ENCODE assay signal across 1 cellular context in the genomic region with DNA sequence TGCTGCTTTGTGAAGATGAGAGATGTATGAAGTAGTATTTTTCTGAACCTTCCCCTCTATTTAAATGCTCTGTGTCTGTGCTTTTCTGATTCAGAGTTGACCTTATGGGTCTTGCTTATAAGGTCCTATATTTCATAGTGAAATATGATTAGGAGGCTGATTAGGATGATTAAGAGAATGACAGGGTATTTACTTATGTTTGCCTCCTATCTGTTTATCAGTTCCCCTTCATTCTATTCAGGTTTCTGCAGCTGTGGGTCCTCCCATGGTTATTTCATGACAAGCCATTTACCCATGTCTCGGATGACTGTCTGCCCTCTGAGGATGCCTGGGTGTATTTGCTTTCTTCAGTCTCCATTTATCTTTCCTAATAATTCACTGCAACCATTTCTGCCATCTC.
TF ChIP-seq lines count a peak whose summit lies in the region.

No MANE protein-coding gene starts in this region.

TF ChIP-seq in WTC11, 78 proteins besides CTCF, POLR2A, EP300 and RAD21 (continued from another document):
- TF ChIP-seq, protein P1, sequence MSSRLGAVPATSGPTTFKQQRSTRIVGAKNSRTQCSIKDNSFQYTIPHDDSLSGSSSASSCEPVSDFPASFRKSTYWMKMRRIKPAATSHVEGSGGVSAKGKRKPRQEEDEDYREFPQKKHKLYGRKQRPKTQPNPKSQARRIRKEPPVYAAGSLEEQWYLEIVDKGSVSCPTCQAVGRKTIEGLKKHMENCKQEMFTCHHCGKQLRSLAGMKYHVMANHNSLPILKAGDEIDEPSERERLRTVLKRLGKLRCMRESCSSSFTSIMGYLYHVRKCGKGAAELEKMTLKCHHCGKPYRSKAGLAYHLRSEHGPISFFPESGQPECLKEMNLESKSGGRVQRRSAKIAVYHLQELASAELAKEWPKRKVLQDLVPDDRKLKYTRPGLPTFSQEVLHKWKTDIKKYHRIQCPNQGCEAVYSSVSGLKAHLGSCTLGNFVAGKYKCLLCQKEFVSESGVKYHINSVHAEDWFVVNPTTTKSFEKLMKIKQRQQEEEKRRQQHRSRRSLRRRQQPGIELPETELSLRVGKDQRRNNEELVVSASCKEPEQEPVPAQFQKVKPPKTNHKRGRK (CRISPR knock-in tag; IDR thresholded peaks at IDR 0.05; ENCODE audit: borderline replicate concordance): no peak
- TF ChIP-seq SOX15 (CRISPR knock-in tag; IDR thresholded peaks at IDR 0.05): no peak
- no peak for TF ChIP-seq ZNF416 (CRISPR knock-in tag; IDR thresholded peaks at IDR 0.05)
- TF ChIP-seq EMX1 (CRISPR knock-in tag; IDR thresholded peaks at IDR 0.05): no peak
- no peak for TF ChIP-seq CREM (CRISPR knock-in tag; IDR thresholded peaks at IDR 0.05)
- no peak for TF ChIP-seq ZNF396 (CRISPR knock-in tag; IDR thresholded peaks at IDR 0.05; ENCODE audit: borderline replicate concordance)
- TF ChIP-seq MYBL2 (CRISPR knock-in tag; IDR thresholded peaks at IDR 0.05): no peak
- no peak for TF ChIP-seq TEAD4 (CRISPR knock-in tag; IDR thresholded peaks at IDR 0.05)
- TF ChIP-seq, protein P2, sequence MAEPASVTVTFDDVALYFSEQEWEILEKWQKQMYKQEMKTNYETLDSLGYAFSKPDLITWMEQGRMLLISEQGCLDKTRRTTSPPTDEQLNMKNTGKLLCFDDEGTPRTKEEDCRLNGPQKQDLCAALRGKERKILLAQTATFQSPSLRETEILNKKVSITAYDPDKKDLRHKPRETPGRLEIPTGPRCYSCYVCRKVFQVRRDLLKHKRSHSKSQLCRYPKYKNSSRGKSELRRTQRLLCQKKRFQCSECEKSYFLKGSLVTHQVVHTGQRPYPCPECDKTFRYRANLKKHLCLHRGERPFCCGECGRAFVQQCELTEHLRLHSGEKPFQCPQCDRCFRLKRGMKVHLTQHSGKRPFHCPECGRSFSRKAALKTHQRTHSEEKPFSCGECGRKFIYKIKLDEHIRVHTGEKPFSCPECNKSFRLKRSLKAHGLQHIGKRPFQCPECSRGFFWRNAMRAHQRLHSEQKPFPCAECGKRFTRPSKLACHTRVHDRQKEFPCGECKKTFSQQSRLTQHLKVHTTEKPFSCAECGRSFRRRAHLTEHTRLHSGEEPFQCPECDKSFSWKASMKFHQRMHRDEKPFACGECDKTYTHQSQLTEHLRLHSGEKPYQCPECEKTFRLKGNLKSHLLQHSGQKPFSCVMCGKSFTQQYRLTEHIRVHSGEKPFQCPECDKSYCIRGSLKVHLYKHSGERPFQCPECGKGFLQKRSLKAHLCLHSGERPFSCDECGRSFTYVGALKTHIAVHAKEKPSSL (CRISPR knock-in tag; conservative IDR thresholded peaks at IDR 0.05): no peak
- TF ChIP-seq, protein P3, sequence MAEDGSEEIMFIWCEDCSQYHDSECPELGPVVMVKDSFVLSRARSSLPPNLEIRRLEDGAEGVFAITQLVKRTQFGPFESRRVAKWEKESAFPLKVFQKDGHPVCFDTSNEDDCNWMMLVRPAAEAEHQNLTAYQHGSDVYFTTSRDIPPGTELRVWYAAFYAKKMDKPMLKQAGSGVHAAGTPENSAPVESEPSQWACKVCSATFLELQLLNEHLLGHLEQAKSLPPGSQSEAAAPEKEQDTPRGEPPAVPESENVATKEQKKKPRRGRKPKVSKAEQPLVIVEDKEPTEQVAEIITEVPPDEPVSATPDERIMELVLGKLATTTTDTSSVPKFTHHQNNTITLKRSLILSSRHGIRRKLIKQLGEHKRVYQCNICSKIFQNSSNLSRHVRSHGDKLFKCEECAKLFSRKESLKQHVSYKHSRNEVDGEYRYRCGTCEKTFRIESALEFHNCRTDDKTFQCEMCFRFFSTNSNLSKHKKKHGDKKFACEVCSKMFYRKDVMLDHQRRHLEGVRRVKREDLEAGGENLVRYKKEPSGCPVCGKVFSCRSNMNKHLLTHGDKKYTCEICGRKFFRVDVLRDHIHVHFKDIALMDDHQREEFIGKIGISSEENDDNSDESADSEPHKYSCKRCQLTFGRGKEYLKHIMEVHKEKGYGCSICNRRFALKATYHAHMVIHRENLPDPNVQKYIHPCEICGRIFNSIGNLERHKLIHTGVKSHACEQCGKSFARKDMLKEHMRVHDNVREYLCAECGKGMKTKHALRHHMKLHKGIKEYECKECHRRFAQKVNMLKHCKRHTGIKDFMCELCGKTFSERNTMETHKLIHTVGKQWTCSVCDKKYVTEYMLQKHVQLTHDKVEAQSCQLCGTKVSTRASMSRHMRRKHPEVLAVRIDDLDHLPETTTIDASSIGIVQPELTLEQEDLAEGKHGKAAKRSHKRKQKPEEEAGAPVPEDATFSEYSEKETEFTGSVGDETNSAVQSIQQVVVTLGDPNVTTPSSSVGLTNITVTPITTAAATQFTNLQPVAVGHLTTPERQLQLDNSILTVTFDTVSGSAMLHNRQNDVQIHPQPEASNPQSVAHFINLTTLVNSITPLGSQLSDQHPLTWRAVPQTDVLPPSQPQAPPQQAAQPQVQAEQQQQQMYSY (CRISPR knock-in tag; IDR thresholded peaks at IDR 0.05): no peak
- TF ChIP-seq ZNF671 (CRISPR knock-in tag; IDR thresholded peaks at IDR 0.05): no peak
